ENCODE assay signal across 1 cellular context in the genomic region with DNA sequence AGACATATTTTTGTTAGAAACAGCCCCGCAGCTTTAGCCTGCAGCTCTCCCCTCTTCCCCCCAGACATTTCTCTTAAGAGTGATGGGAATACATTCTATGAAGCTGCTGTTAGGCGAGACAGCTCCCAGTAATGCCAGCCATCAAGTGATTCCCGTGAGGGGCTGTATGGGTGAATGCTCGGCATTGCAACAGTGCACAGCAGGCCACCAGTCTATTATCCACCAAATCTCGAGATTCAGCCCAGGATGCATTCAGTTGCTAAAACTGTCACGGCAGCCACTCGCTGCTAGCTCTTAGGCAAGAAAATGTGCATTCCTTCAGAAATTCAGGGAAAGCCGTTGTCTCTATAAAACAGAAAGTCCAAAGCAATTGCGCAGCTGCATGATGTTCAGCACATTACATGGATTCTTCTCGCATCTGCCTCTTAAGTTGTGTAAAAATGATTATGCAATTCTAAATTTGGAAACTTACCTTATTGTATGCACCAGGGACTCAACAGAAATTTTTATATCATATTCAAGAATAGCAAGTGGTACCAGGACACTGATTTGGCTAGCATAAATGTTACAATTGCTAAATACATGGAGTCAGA.
TF ChIP-seq lines count a peak whose summit lies in the region.

No MANE protein-coding gene starts in this region.

TF ChIP-seq in HepG2, 621 proteins besides CTCF, POLR2A, EP300 and RAD21:
- TF ChIP-seq KDM5B (CRISPR knock-in tag; IDR thresholded peaks at IDR 0.05; ENCODE audit: borderline replicate concordance): no peak
- TF ChIP-seq ZBTB3 (CRISPR knock-in tag; IDR thresholded peaks at IDR 0.05; ENCODE audit: borderline replicate concordance, low read depth): no peak
- 0 out of 2 replicates have a peak, but pooled peaks have one; percentile 1 for TF ChIP-seq CEBPB (IDR thresholded peaks at IDR 0.05; ENCODE audit: borderline replicate concordance, low read depth, low read length)
